In genomic region chr15:52337961-52338535, GRCh38 we compare ENCODE assay signal across 1 cellular context.
A peak's percentile ranks its signal among the peaks of the same experiment; 100 is the strongest.
TF ChIP-seq lines count a peak whose summit lies in the region.

No MANE protein-coding gene starts in this region.

TF ChIP-seq in SK-N-SH, 30 proteins besides CTCF, POLR2A, EP300 and RAD21:
- TF ChIP-seq REST (IDR thresholded peaks at IDR 0.05; ENCODE audit: low read depth, low read length) (no peak), RXRA (IDR thresholded peaks at IDR 0.05; ENCODE audit: borderline replicate concordance, low read depth) (no peak), IRF3 (IDR thresholded peaks at IDR 0.05; ENCODE audit: low read depth, low read length) (no peak), TCF12 (IDR thresholded peaks at IDR 0.05) (0 out of 2 replicates have a peak, but pooled peaks have one; percentile 8)
